In the genomic region with DNA sequence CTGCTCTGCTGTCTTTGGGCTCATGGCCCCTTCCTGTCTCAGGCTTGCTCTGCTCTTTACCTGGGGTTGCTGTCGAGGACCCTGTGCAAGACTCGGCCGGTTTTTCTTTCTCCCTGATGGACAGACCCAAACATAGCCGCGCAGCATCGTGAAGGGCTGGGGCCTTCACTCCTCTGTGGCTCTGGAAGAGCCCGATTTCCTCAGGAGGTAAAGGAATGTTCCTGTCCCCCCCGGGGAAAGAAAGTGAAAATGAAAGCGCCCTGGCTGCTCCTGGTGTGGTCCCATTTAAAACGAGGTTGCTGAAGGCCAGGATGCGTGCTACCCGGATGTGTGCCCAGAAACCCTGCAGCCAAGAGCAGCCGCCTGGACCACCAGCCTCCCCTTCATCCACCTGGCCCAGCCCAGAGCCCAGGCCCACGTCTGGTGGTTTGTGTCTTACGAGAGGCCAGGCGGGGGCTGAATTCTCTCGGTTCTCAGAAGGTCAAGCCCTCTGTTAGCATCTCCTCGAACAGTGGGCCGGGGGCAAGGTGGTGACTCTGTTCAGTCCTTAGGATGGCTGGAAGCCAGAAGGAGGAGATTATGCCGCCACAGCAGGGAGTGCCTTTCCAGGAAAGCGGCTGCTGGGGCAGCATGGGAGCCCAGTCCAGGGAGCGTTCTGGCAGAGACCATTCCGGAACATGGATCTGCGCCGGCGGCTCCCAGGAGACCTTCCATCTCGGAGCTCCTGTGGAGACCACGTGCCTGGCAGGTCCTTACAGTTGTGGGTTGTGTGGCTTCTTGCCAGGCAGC, we compare ENCODE assay signal across 8 cellular contexts. TPM values are rescaled to one million over a fixed set of nuclear protein-coding genes. Genes with fewer than 3 reads are reported as not detected.
DNase-seq lines count a peak whose midpoint lies in the region; ATAC-seq and TF ChIP-seq lines count a peak whose summit lies in the region.

No MANE protein-coding gene starts in this region.

- H2AFZ ChIP-seq in osteoblast (ENCODE audit: low read length): no peak overlapping the region

- H3K36me3 ChIP-seq in HEK293 (ENCODE audit: control insufficient read depth in 2 of 2, insufficient read depth in 1 of 2, low read length in 2 of 2) (peaks cover 0 to 26% of the 10 kb centered on the region in 2 experiments; a peak in 1 of 3 replicates), osteoblast (ENCODE audit: insufficient read depth, low read length) (peaks cover 4% of the 10 kb centered on the region)

- no peaks in the 10 kb centered on the region for H3K9me3 ChIP-seq in HEK293 (ENCODE audit: control insufficient read depth, insufficient read depth, low read depth, low read length)
- no peaks in the 10 kb centered on the region for H3K9me3 ChIP-seq in osteoblast (ENCODE audit: low read depth, low read length)

- no peaks in the 10 kb centered on the region for H3K9me3 Mint-ChIP-seq in activated CD8-positive, alpha-beta memory T cell treated with anti-CD3 and anti-CD28 coated beads, Interleukin-2, amount 10 ng/mL, durations not matched to agents 7 days and 5 days (ENCODE audit: low read depth)

- H3K79me2 ChIP-seq in osteoblast (ENCODE audit: insufficient read depth, low read length): peaks cover 58% of the 10 kb centered on the region

- H3K36me3 Mint-ChIP-seq in activated CD8-positive, alpha-beta memory T cell treated with anti-CD3 and anti-CD28 coated beads, Interleukin-2, amount 10 ng/mL, durations not matched to agents 7 days and 5 days: peaks cover 21% of the 10 kb centered on the region

- peaks cover 48% of the 10 kb centered on the region for H3K4me1 Mint-ChIP-seq in activated CD8-positive, alpha-beta memory T cell treated with anti-CD3 and anti-CD28 coated beads, Interleukin-2, amount 10 ng/mL, durations not matched to agents 7 days and 5 days

- H3K4me3 Mint-ChIP-seq in activated CD8-positive, alpha-beta memory T cell treated with anti-CD3 and anti-CD28 coated beads, Interleukin-2, amount 10 ng/mL, durations not matched to agents 7 days and 5 days: peak overlapping the region; percentile 98

- POLR2A ChIA-PET in HEK293 (lab: Yijun Ruan, JAX): interaction anchor here (0.9 to 3.7 kb wide), 9 partner anchors 8 to 345 kb away, joined by 3 to 38 read pairs (median 5); partner anchors contain the start of genes IBA57, MRPL55 and RNF187

- CTCF ChIA-PET in HEK293 (lab: Yijun Ruan, JAX): interaction anchor here (0.9 to 2.2 kb wide), 2 partner anchors 10 to 23 kb away, joined by 4 to 12 read pairs; no protein-coding TSS in a partner anchor
- CTCF ChIA-PET in activated CD8-positive, alpha-beta memory T cell treated with anti-CD3 and anti-CD28 coated beads, Interleukin-2, amount 10 ng/mL, durations not matched to agents 7 days and 5 days (lab: Charles Lee): interaction anchor here (0.8 to 5.1 kb wide), 6 partner anchors 11 to 142 kb away, joined by 3 to 57 read pairs (median 4); partner anchors contain the start of gene IBA57

- H3K4me3 ChIP-seq in AG10803 (ENCODE audit: low read length) (peak overlapping the region; percentile 92), HEK293 (ENCODE audit: low read depth, low read length) (peak overlapping the region; percentile 90), osteoblast (ENCODE audit: insufficient read depth, low read length) (peak overlapping the region; percentile 80)

- ATAC-seq in activated CD8-positive, alpha-beta memory T cell treated with anti-CD3 and anti-CD28 coated beads, Interleukin-2, amount 10 ng/mL, durations not matched to agents 7 days and 5 days: no peak
- no peak for ATAC-seq in foreskin keratinocyte
- ATAC-seq in HG03097 (IDR thresholded peaks at IDR 0.05; ENCODE audit: low FRiP score, unreplicated experiment): no peak
- ATAC-seq in HG02763 (IDR thresholded peaks at IDR 0.05; ENCODE audit: unreplicated experiment): no peak

- no peaks in the 10 kb centered on the region for H3K27me3 Mint-ChIP-seq in activated CD8-positive, alpha-beta memory T cell treated with anti-CD3 and anti-CD28 coated beads, Interleukin-2, amount 10 ng/mL, durations not matched to agents 7 days and 5 days

- peak overlapping the region; percentile 98 for H3K4me2 ChIP-seq in osteoblast (ENCODE audit: insufficient read depth, low read length)

- H3K27ac ChIP-seq in HEK293 (ENCODE audit: extremely low read depth, low read depth, low read length) (peak overlapping the region; percentile 74; the same call in 1 of the 2 replicates), foreskin keratinocyte (peak overlapping the region; percentile 41), osteoblast (ENCODE audit: low read depth, low read length) (peak overlapping the region; percentile 93)

- peak overlapping the region; percentile 99 for H3K27ac Mint-ChIP-seq in activated CD8-positive, alpha-beta memory T cell treated with anti-CD3 and anti-CD28 coated beads, Interleukin-2, amount 10 ng/mL, durations not matched to agents 7 days and 5 days

- peaks cover 13% of the 10 kb centered on the region for H3K4me1 ChIP-seq in HEK293 (ENCODE audit: control insufficient read depth, insufficient read depth, low read length)
- no peaks in the 10 kb centered on the region for H3K4me1 ChIP-seq in foreskin keratinocyte
- H3K4me1 ChIP-seq in osteoblast (ENCODE audit: insufficient read depth, low read length): peaks cover 20% of the 10 kb centered on the region

- TF ChIP-seq CTCF in AG10803 (conservative IDR thresholded peaks at IDR 0.05; ENCODE audit: low read length) (no peak), HEK293 (tag by site-specific recombination; IDR thresholded peaks at IDR 0.05) (no peak), foreskin keratinocyte (conservative IDR thresholded peaks at IDR 0.05) (no peak), osteoblast (IDR thresholded peaks at IDR 0.05; ENCODE audit: extremely low read depth, low read depth, low read length) (no peak)

- DNase-seq in AG10803 (ENCODE audit: low read depth) (peak; percentile 49), foreskin keratinocyte (peak in 1 of 2 donors; percentile 42), osteoblast (ENCODE audit: insufficient read length, low spot score, missing footprints) (peak; percentile 96), NCI-H1092 (lab: John Stamatoyannopoulos, UW) (no peak)
- DNase-seq in activated CD8-positive, alpha-beta memory T cell treated with anti-CD3 and anti-CD28 coated beads, Interleukin-2, amount 10 ng/mL, durations not matched to agents 7 days and 5 days: peak; percentile 70

- H4K20me1 ChIP-seq in osteoblast (ENCODE audit: insufficient read depth, low read length): peaks cover 51% of the 10 kb centered on the region

- peaks cover 4% of the 10 kb centered on the region for H3K27me3 ChIP-seq in foreskin keratinocyte
- peaks cover 13% of the 10 kb centered on the region for H3K27me3 ChIP-seq in osteoblast (ENCODE audit: insufficient read depth, low read length)

TF ChIP-seq in HEK293, 187 proteins besides CTCF, POLR2A, EP300 and RAD21 (continues in another document):
- TF ChIP-seq HOXC10 (CRISPR knock-in tag; IDR thresholded peaks at IDR 0.05) (no peak), IKZF3 (tag by site-specific recombination; IDR thresholded peaks at IDR 0.05) (peak; percentile 41; the same call in 1 of the 2 replicates), ZNF274 (IDR thresholded peaks at IDR 0.05; ENCODE audit: low read length) (no peak), ZNF274 (tag by site-specific recombination; IDR thresholded peaks at IDR 0.05; ENCODE audit: borderline replicate concordance) (no peak), SP7 (tag by site-specific recombination; IDR thresholded peaks at IDR 0.05) (no peak), RBAK (tag by site-specific recombination; IDR thresholded peaks at IDR 0.05) (no peak), ZNF341 (tag by site-specific recombination; IDR thresholded peaks at IDR 0.05; ENCODE audit: low read depth) (peak; percentile 89), ZNF76 (tag by site-specific recombination; IDR thresholded peaks at IDR 0.05; ENCODE audit: borderline replicate concordance, low read depth) (peak; percentile 83), ZBTB6 (tag by site-specific recombination; IDR thresholded peaks at IDR 0.05) (no peak), ZBTB17 (tag by site-specific recombination; IDR thresholded peaks at IDR 0.05) (peak; percentile 79)
- TF ChIP-seq, protein P1, sequence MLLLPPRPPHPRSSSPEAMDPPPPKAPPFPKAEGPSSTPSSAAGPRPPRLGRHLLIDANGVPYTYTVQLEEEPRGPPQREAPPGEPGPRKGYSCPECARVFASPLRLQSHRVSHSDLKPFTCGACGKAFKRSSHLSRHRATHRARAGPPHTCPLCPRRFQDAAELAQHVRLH (tag by site-specific recombination; IDR thresholded peaks at IDR 0.05): no peak

RNA-seq across cellular contexts. Expression of gene GUK1, which starts 1.2 kb away (rescaled TPM):
- total RNA-seq in activated CD8-positive, alpha-beta memory T cell treated with anti-CD3 and anti-CD28 coated beads, Interleukin-2, amount 10 ng/mL, durations not matched to agents 7 days and 5 days: 100 to 1,000 TPM; 262 to 325 TPM
- total RNA-seq in foreskin keratinocyte: 424 and 441 TPM in 2 replicates
- polyA plus RNA-seq in foreskin keratinocyte: 603 and 671 TPM in 2 replicates
- total RNA-seq in osteoblast: 253 and 278 TPM in 2 replicates

RNA-seq across cellular contexts. Expression of gene GJC2, which starts 8.5 kb away (rescaled TPM):
- 1 to 10 TPM; 1.1 to 1.8 TPM for total RNA-seq in activated CD8-positive, alpha-beta memory T cell treated with anti-CD3 and anti-CD28 coated beads, Interleukin-2, amount 10 ng/mL, durations not matched to agents 7 days and 5 days
- total RNA-seq in foreskin keratinocyte (0.82 and 1.1 TPM in 2 replicates), osteoblast (0.88 and 1.4 TPM in 2 replicates)
- 0.82 and 1.0 TPM in 2 replicates for polyA plus RNA-seq in foreskin keratinocyte

RNA-seq across cellular contexts. Expression of gene IBA57, which starts 24.3 kb away (rescaled TPM):
- total RNA-seq in activated CD8-positive, alpha-beta memory T cell treated with anti-CD3 and anti-CD28 coated beads, Interleukin-2, amount 10 ng/mL, durations not matched to agents 7 days and 5 days: 1 to 10 TPM; 6.8 to 8.5 TPM
- total RNA-seq in foreskin keratinocyte (5.1 and 7.4 TPM in 2 replicates), osteoblast (4.4 and 4.7 TPM in 2 replicates)
- polyA plus RNA-seq in foreskin keratinocyte: 4.8 and 6.5 TPM in 2 replicates

RNA-seq across cellular contexts. Expression of gene MRPL55, which starts 32.2 kb away (rescaled TPM):
- total RNA-seq in activated CD8-positive, alpha-beta memory T cell treated with anti-CD3 and anti-CD28 coated beads, Interleukin-2, amount 10 ng/mL, durations not matched to agents 7 days and 5 days: 10 to 100 TPM; 51.9 to 56.4 TPM
- total RNA-seq in foreskin keratinocyte: 73.6 and 77.5 TPM in 2 replicates
- 105 and 111 TPM in 2 replicates for polyA plus RNA-seq in foreskin keratinocyte
- 34.5 and 51.4 TPM in 2 replicates for total RNA-seq in osteoblast

RNA-seq across cellular contexts. Expression of gene C1orf35, which starts 38.2 kb away (rescaled TPM):
- 10 to 100 TPM; 24.1 to 27.0 TPM for total RNA-seq in activated CD8-positive, alpha-beta memory T cell treated with anti-CD3 and anti-CD28 coated beads, Interleukin-2, amount 10 ng/mL, durations not matched to agents 7 days and 5 days
- total RNA-seq in foreskin keratinocyte (21.2 and 22.8 TPM in 2 replicates), osteoblast (5.3 and 5.4 TPM in 2 replicates)
- 32.8 and 34.0 TPM in 2 replicates for polyA plus RNA-seq in foreskin keratinocyte

Comparison
In these comparisons a context has a peak if more than half of its experiments do, and no peak if none do; other contexts are left out.
1. H3K27ac ChIP-seq: peak in every context shown above with its lines; median percentile 93 in osteoblast; 74 in HEK293; 41 in foreskin keratinocyte.